Comparison of ENCODE assay signal across 7 cellular contexts in the genomic region with DNA sequence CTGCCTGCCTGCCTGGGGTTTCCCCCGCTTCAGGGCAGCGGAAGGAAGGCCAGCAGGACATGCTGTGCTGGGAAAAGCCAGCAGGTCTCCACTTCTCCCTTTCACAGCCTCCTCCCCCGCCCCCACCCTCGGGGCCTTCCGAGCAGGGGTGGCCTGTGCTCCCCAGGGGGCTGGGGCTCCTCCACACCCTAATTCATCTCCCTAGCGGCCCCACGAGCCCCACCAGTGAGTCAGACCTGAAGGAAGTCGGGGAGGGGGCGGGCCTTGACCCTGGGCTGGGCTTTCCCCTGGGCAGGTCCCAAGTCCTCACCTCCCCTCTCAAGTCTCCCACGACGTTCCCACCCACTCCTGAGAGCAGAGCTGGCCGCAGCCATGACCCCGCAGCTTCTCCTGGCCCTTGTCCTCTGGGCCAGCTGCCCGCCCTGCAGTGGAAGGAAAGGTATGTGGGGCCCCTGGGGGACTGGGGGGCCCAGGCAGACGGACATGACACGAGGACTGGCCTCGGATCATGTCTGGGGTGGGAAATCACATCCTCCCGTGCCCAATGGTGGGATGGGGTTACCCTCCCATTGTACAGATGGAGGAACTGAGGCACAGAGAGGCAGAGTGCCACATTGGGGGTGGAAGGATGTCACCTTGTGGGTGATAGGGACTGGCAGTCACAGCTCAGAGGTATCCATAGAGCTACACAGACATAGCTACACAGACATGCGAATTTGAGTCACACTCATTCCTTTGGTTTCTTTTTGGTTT. TPM values are rescaled to one million over a fixed set of nuclear protein-coding genes. Genes with fewer than 3 reads are reported as not detected.
DNase-seq lines count a peak whose midpoint lies in the region; ATAC-seq, FAIRE-seq and TF ChIP-seq lines count a peak whose summit lies in the region.

Gene EBI3 (plus strand): TSS at position 345 of the 753 bp plus-strand sequence. CDS start 28 bp downstream, at position 373.

- ATAC-seq in GM18511 (IDR thresholded peaks at IDR 0.05; ENCODE audit: unreplicated experiment) (peak; percentile 75), pancreas (peak in 3 of 4 donors; percentile 24 to 74 (median 51))

- no peaks in the 10 kb centered on the region for H3K27me3 ChIP-seq in H7 (ENCODE audit: control insufficient read depth, insufficient read depth, low read length)
- no peaks in the 10 kb centered on the region for H3K27me3 ChIP-seq in pancreas

- DNase-seq in H7 (peak; percentile 82), RCC 7860 (ENCODE audit: low spot score) (peak; percentile 54), choroid plexus epithelial cell (ENCODE audit: low read depth) (peak; percentile 97), pancreas (no peak), RKO (ENCODE audit: low spot score) (no peak), foreskin melanocyte (no peak)

- intact Hi-C loops in pancreas (cut with DNase I): no loop called here

- TF ChIP-seq CTCF in choroid plexus epithelial cell (conservative IDR thresholded peaks at IDR 0.05; ENCODE audit: low read depth, low read length) (no peak), pancreas (IDR thresholded peaks at IDR 0.05) (no peak)

- 13 to 19% methylated on average over 19 of the region's 19 CpGs for WGBS in pancreas, 2 donors

- no peaks in the 10 kb centered on the region for H3K4me1 ChIP-seq in pancreas

- no peak for FAIRE-seq in RCC 7860 (lab: Jason Lieb, UNC)
- FAIRE-seq in pancreas (lab: Jason Lieb, UNC): no peak

- H3K36me3 ChIP-seq in H7 (replicated peaks; ENCODE audit: control insufficient read depth, insufficient read depth, low read length): no peaks in the 10 kb centered on the region
- H3K36me3 ChIP-seq in pancreas: no peaks in the 10 kb centered on the region

- no peak within 1 kb of the TSS for H3K27ac ChIP-seq in pancreas

- H3K9me3 ChIP-seq in pancreas: no peaks in the 10 kb centered on the region

- H3K4me3 ChIP-seq in H7 (ENCODE audit: insufficient read depth, low read depth, low read length): peak within 1 kb of the TSS; percentile 19; the same call in 1 of the 2 replicates
- H3K4me3 ChIP-seq in choroid plexus epithelial cell (ENCODE audit: low read depth, low read length): no peak within 1 kb of the TSS
- no peak within 1 kb of the TSS for H3K4me3 ChIP-seq in pancreas

RNA-seq across cellular contexts. Expression of gene EBI3, which starts in this region (rescaled TPM):
- total RNA-seq in H7 (2014; rRNA removed; shearing (Covaris generic)): 0.10 and 0.67 TPM in 2 replicates
- 1 to 10 TPM in 4 of 6 donors, not detected in 2; 1.1 to 2.2 (median 1.3) TPM for total RNA-seq in pancreas
- polyA plus RNA-seq in pancreas: under 1 TPM; 0.52 to 0.87 TPM

Comparison
In these comparisons a context has a peak if more than half of its experiments do, and no peak if none do; other contexts are left out.
1. Peak in DNase-seq and H3K4me3 ChIP-seq in H7; RNA of the gene not detected or under 1 TPM.
2. DNase-seq: peak in RCC 7860 (single experiment) and choroid plexus epithelial cell (single experiment); none in pancreas (0 of 6), RKO (single experiment) and foreskin melanocyte (single experiment).